Comparison of ENCODE assay signal across 9 cellular contexts in genomic region chr11:116192509-116193206, GRCh38.
A peak's percentile ranks its signal among the peaks of the same experiment; 100 is the strongest.
DNase-seq lines count a peak whose midpoint lies in the region; ATAC-seq and TF ChIP-seq lines count a peak whose summit lies in the region.
"Had no signal": no experiment of that assay in that cellular context is flagged by ENCODE, and none has a peak within 500 bp of the region (broad histone marks: within the 10 kb centered on the region; RNA-seq: fewer than 3 reads in every experiment).

No MANE protein-coding gene starts in this region.

- no peak overlapping the region for H3K9ac ChIP-seq in rectal smooth muscle tissue (ENCODE audit: low read length)

- TF ChIP-seq CTCF in BE2C (IDR thresholded peaks at IDR 0.05; ENCODE audit: low read depth, low read length): no peak

- H3K4me3 ChIP-seq in BE2C (ENCODE audit: low read depth, low read length): peak overlapping the region; percentile 77
- H3K4me3 ChIP-seq in iPS-11a (ENCODE audit: low read depth, low read length): peak overlapping the region; percentile 52
- peak overlapping the region; percentile 74 for H3K4me3 ChIP-seq in rectal smooth muscle tissue (ENCODE audit: low read length)
- H3K4me3 ChIP-seq in HAP-1: no peak overlapping the region

- H3K4me1 ChIP-seq in BE2C: no peaks in the 10 kb centered on the region; the same call in 1 of the 2 replicates
- no peaks in the 10 kb centered on the region for H3K4me1 ChIP-seq in rectal smooth muscle tissue (ENCODE audit: control insufficient read depth, insufficient read depth, low read length)
- H3K4me1 ChIP-seq in HAP-1: peaks cover 10% of the 10 kb centered on the region; the same call in 1 of the 2 replicates
- H3K4me1 ChIP-seq: SJSA1 had no signal

- in situ Hi-C loops in HAP-1 (cut with MboI; ENCODE audit: low sequenced_read_pairs): no loop called here

- H3K36me3 ChIP-seq in BE2C (no peaks in the 10 kb centered on the region), rectal smooth muscle tissue (ENCODE audit: control insufficient read depth, insufficient read depth, low read length) (no peaks in the 10 kb centered on the region), HAP-1 (replicated peaks) (no peaks in the 10 kb centered on the region)
- H3K36me3 ChIP-seq: SJSA1 had no signal

- peak; percentile 68 for DNase-seq in BE2C
- DNase-seq in RPMI7951 (ENCODE audit: low read depth): peak; percentile 23
- no peak for DNase-seq in HAP-1 (ENCODE audit: low spot score in 2 of 2)
- no peak for DNase-seq in stimulated activated CD4-positive, alpha-beta T cell treated with anti-CD3 and anti-CD28 coated beads, Interleukin-2, amount 100 ng/mL, for 24 hours
- no peak for DNase-seq in 8988T

- no peak overlapping the region for H3K27ac ChIP-seq in rectal smooth muscle tissue (ENCODE audit: low read depth, low read length)
- H3K27ac ChIP-seq: SJSA1 had no signal

- ATAC-seq in GM19452 (IDR thresholded peaks at IDR 0.05; ENCODE audit: unreplicated experiment): no peak

- H3K9me3 ChIP-seq in BE2C (no peaks in the 10 kb centered on the region), HAP-1 (no peaks in the 10 kb centered on the region)
- H3K9me3 ChIP-seq: SJSA1 had no signal

- H3K27me3 ChIP-seq in BE2C: no peaks in the 10 kb centered on the region
- no peaks in the 10 kb centered on the region for H3K27me3 ChIP-seq in rectal smooth muscle tissue (ENCODE audit: control insufficient read depth, insufficient read depth, low read length)
- H3K27me3 ChIP-seq in HAP-1 (ENCODE audit: low read depth): no peaks in the 10 kb centered on the region; the same call in 1 of the 2 replicates
- H3K27me3 ChIP-seq: SJSA1 had no signal

Comparison
In these comparisons a context has a peak if more than half of its experiments do, and no peak if none do; other contexts are left out.
1. DNase-seq: peak in BE2C (single experiment) and RPMI7951 (single experiment); none in HAP-1 (0 of 2), stimulated activated CD4-positive, alpha-beta T cell treated with anti-CD3 and anti-CD28 coated beads, Interleukin-2, amount 100 ng/mL, for 24 hours (0 of 2) and 8988T (single experiment).